Comparison of ENCODE assay signal across 8 cellular contexts in the genomic region with DNA sequence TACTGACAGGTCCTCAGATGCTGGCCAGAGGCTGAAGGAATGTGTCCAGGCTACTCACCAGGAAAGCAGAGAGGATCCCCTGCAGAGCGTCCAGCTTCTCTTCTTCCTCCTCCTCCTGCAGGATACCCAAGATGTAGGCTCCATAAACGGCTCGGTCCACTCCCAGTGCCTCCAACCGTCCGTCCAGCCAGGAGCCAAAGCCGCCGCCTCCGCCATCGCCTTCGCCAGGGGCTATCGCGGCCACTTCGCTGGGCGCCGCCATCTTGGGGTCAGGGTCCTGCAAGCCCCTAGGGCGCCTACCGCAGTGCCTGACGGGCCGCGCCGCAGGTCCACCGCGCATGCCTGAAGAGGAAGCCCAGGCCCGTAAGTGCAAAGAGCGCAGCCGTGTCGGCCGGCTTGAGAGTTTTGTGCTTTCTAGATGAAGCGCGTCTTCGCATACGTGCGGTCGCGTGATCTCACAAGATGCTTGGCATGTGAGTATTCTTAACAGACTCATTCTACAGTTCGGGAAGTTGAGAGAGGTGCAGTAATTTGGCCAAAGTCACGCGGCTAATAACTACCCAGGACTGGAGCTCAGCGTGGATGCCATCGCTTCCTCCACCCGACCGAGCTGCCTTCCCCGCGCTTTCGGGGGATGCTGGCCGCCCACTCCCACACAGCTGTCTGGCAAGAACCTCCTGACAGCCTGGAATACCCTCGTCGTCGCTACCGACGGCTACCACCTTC. TPM values are rescaled to one million over a fixed set of nuclear protein-coding genes. Genes with fewer than 3 reads are reported as not detected.
DNase-seq lines count a peak whose midpoint lies in the region; ATAC-seq and TF ChIP-seq lines count a peak whose summit lies in the region.

CCDC43 (minus strand) TSS at position 285 of the 726 bp plus-strand sequence; CDS start at position 262, 23 bp downstream.

- H3K9me3 ChIP-seq in adrenal gland (replicated peaks in 1 of 3) (no peaks in the 10 kb centered on the region), heart right ventricle (no peaks in the 10 kb centered on the region), upper lobe of left lung (no peaks in the 10 kb centered on the region)

- TF ChIP-seq CTCF in adrenal gland (IDR thresholded peaks at IDR 0.05), result no peak
- TF ChIP-seq CTCF in heart right ventricle (IDR thresholded peaks at IDR 0.05), result no peak
- no peak for TF ChIP-seq CTCF in upper lobe of left lung (IDR thresholded peaks at IDR 0.05)

- ATAC-seq in HG02759 (IDR thresholded peaks at IDR 0.05; ENCODE audit: unreplicated experiment) (peak; percentile 90), heart right ventricle (peak; percentile 99 to 100 (median 99)), upper lobe of left lung (ENCODE audit: low FRiP score in 2 of 2) (peak; percentile 99 to 100)

- 0% methylated on average over 6 to 51 of the region's 51 CpGs for WGBS in adrenal gland, 4 donors
- WGBS in heart right ventricle, 2 donors, result 0 to 1% methylated on average over 51 of the region's 51 CpGs
- 0% methylated on average over 12 to 16 of the region's 51 CpGs for WGBS in upper lobe of left lung, 2 donors

- TF ChIP-seq EP300 in upper lobe of left lung (IDR thresholded peaks at IDR 0.05), result peak in 1 of 4 donors; percentile 8

- H3K36me3 ChIP-seq in adrenal gland (replicated peaks in 1 of 2) (peaks cover 0 to 3% of the 10 kb centered on the region in 2 donors), heart right ventricle (peaks cover 0 to 27% (median 0%) of the 10 kb centered on the region in 9 donors), upper lobe of left lung (peaks cover 0 to 16% (median 0%) of the 10 kb centered on the region in 4 donors)

- TF ChIP-seq POLR2A in adrenal gland (IDR thresholded peaks at IDR 0.05), result peak; percentile 25 to 64
- TF ChIP-seq POLR2A in upper lobe of left lung (IDR thresholded peaks at IDR 0.05), result peak in 3 of 4 donors; percentile 53 to 76 (median 66)

- H3K27ac ChIP-seq in adrenal gland, result peak within 1 kb of the TSS in 4 of 5 donors; percentile 46 to 88 (median 69)
- H3K27ac ChIP-seq in heart right ventricle, result peak within 1 kb of the TSS in 9 of 10 donors; percentile 73 to 87 (median 82)
- peak within 1 kb of the TSS; percentile 81 to 89 (median 83) for H3K27ac ChIP-seq in upper lobe of left lung

- H3K27me3 ChIP-seq in adrenal gland (no peaks in the 10 kb centered on the region), heart right ventricle (no peaks in the 10 kb centered on the region), upper lobe of left lung (no peaks in the 10 kb centered on the region)

- peak within 1 kb of the TSS; percentile 86 for H3K4me3 ChIP-seq in GM08714 (ENCODE audit: low read length)
- peak within 1 kb of the TSS; percentile 26 to 96 (median 66) for H3K4me3 ChIP-seq in adrenal gland
- peak within 1 kb of the TSS; percentile 60 to 93 (median 78) for H3K4me3 ChIP-seq in heart right ventricle
- peak within 1 kb of the TSS; percentile 76 to 80 (median 78) for H3K4me3 ChIP-seq in upper lobe of left lung

- intact Hi-C loops in adrenal gland (cut with DNase I) (no loop called here), heart right ventricle (cut with DNase I) (loop anchor here in 1 of 10 donors (1.0 kb wide), 1 partner anchor 20 kb away; no protein-coding TSS in a partner anchor), posterior vena cava (cut with DNase I) (no loop called here)

- DNase-seq in NCI-H146 treated with DMSO at 0.1 percent for 48 hours (lab: John Stamatoyannopoulos, UW; ENCODE audit: unreplicated experiment) (peak; percentile 72), T-helper 1 cell (peak; percentile 78 to 92 (median 86)), adrenal gland (peak; percentile 85 to 92 (median 90)), heart right ventricle (peak; percentile 87 to 89), posterior vena cava (ENCODE audit: low spot score) (peak; percentile 97), upper lobe of left lung (peak; percentile 95 to 97)

- peaks cover 6 to 18% of the 10 kb centered on the region in 2 donors for H3K4me1 ChIP-seq in adrenal gland (replicated peaks in 1 of 2)
- H3K4me1 ChIP-seq in heart right ventricle, result peaks cover 0 to 25% (median 17%) of the 10 kb centered on the region in 9 donors
- peaks cover 7 to 26% (median 18%) of the 10 kb centered on the region in 4 donors for H3K4me1 ChIP-seq in upper lobe of left lung

RNA-seq across cellular contexts. Expression of gene CCDC43, which starts in this region (rescaled TPM):
- 10 to 100 TPM; 12.4 to 25.0 (median 18.2) TPM for total RNA-seq in adrenal gland
- 10 to 100 TPM; 10.6 to 34.6 (median 11.3) TPM for polyA plus RNA-seq in adrenal gland
- total RNA-seq in heart right ventricle, result 10 to 100 TPM; 24.2 to 35.3 (median 30.9) TPM
- 10 to 100 TPM; 14.4 to 19.8 TPM for polyA plus RNA-seq in heart right ventricle
- 10 to 100 TPM; 16.5 to 17.4 TPM for total RNA-seq in posterior vena cava
- 10 to 100 TPM; 11.5 to 26.2 (median 17.0) TPM for total RNA-seq in upper lobe of left lung

Comparison
In these comparisons a context has a peak if more than half of its experiments do, and no peak if none do; other contexts are left out.
1. Peak in every context shown above with its lines: DNase-seq, ATAC-seq, H3K4me3 ChIP-seq and H3K27ac ChIP-seq.